Comparison of ENCODE assay signal across 24 cellular contexts in genomic region chr12:128752386-128752785, GRCh38.
"Had no signal": no experiment of that assay in that cellular context is flagged by ENCODE, and none has a peak within 500 bp of the region (broad histone marks: within the 10 kb centered on the region; RNA-seq: fewer than 3 reads in every experiment).

No MANE protein-coding gene starts in this region.

- ATAC-seq: effector memory CD8-positive, alpha-beta T cell; esophagus mucosa; foreskin keratinocyte; gastrocnemius medialis; gastroesophageal sphincter; heart left ventricle; heart right ventricle had no signal

- H3K27me3 Mint-ChIP-seq: effector memory CD8-positive, alpha-beta T cell had no signal

- H3K36me3 ChIP-seq: colonic mucosa, esophagus muscularis mucosa, esophagus squamous epithelium, gastrocnemius medialis, gastroesophageal sphincter, heart left ventricle, heart right ventricle had no signal

- H3K27me3 ChIP-seq: colonic mucosa, esophagus muscularis mucosa, esophagus squamous epithelium, foreskin keratinocyte, gastrocnemius medialis, gastroesophageal sphincter had no signal

- H3K27ac ChIP-seq: colonic mucosa, coronary artery, dorsolateral prefrontal cortex, epithelial cell of prostate, esophagus muscularis mucosa, esophagus squamous epithelium, foreskin keratinocyte, gastrocnemius medialis, gastroesophageal sphincter, heart left ventricle, heart right ventricle had no signal

- H3K4me3 ChIP-seq: colonic mucosa, coronary artery, dorsolateral prefrontal cortex, esophagus muscularis mucosa, esophagus squamous epithelium, gastrocnemius medialis, gastroesophageal sphincter, heart left ventricle, heart right ventricle had no signal

- DNase-seq: colonic mucosa; cortex of kidney; dermis blood vessel endothelial cell; dorsolateral prefrontal cortex; effector CD4-positive, alpha-beta T cell; effector CD8-positive, alpha-beta T cell; effector memory CD4-positive, alpha-beta T cell; effector memory CD8-positive, alpha-beta T cell; erythroblast; esophagus squamous epithelium; foreskin fibroblast; foreskin keratinocyte; foreskin melanocyte; gastrocnemius medialis; glutamatergic neuron; head of caudate nucleus; heart left ventricle; heart right ventricle had no signal

- H3K9me3 ChIP-seq: colonic mucosa, esophagus squamous epithelium, gastrocnemius medialis, gastroesophageal sphincter, heart left ventricle had no signal

- H3K4me1 ChIP-seq: colonic mucosa, esophagus muscularis mucosa, esophagus squamous epithelium, foreskin keratinocyte, gastrocnemius medialis, gastroesophageal sphincter, heart left ventricle, heart right ventricle had no signal

- H3K9me3 Mint-ChIP-seq: dendritic cell treated with granulocyte-macrophage colony-stimulating factor and Interleukin-4, amounts not matched to agents 40 ng/mL and 50 ng/mL, for 4 days; effector memory CD8-positive, alpha-beta T cell had no signal

- H3K4me3 Mint-ChIP-seq: dendritic cell treated with granulocyte-macrophage colony-stimulating factor and Interleukin-4, amounts not matched to agents 40 ng/mL and 50 ng/mL, for 4 days; effector memory CD8-positive, alpha-beta T cell had no signal

- H3K27ac Mint-ChIP-seq: dendritic cell treated with granulocyte-macrophage colony-stimulating factor and Interleukin-4, amounts not matched to agents 40 ng/mL and 50 ng/mL, for 4 days had no signal
